In the genomic region with DNA sequence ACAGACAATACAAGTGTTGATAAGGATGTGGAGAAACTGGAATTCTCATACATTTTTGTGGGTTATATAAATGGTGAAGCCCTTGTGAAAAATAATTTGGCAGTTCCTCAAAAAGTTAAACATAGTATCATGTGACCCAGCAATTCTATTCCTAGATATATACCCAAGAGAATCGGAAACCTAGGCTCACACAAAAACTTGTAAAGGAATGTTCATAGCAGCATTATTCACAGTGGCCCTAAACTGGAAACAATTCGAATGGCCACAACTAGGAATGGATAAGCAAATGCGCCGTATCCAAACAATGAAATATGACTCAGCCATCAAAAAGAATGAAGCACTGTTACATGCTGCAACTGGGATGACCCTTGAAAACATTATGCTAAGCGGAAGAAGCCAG, we compare ENCODE assay signal across 1 cellular context.
TF ChIP-seq lines count a peak whose summit lies in the region.

No MANE protein-coding gene starts in this region.

TF ChIP-seq in K562, 482 proteins besides CTCF, POLR2A, EP300 and RAD21:
- TF ChIP-seq BHLHE40 (IDR thresholded peaks at IDR 0.05; ENCODE audit: low read length) (no peak), SRF (CRISPR knock-in tag; IDR thresholded peaks at IDR 0.05) (no peak), TAL1 (IDR thresholded peaks at IDR 0.05) (no peak), NCOA4 (IDR thresholded peaks at IDR 0.05; ENCODE audit: partially characterized antibody) (no peak), ZBTB8A (IDR thresholded peaks at IDR 0.05; ENCODE audit: partially characterized antibody) (no peak), PCBP2 (IDR thresholded peaks at IDR 0.05; ENCODE audit: low read depth, low read length, poor library complexity, severe bottlenecking) (no peak), KLF13 (tag; IDR thresholded peaks at IDR 0.05; ENCODE audit: borderline replicate concordance, low read depth) (no peak)
- TF ChIP-seq, protein P1, sequence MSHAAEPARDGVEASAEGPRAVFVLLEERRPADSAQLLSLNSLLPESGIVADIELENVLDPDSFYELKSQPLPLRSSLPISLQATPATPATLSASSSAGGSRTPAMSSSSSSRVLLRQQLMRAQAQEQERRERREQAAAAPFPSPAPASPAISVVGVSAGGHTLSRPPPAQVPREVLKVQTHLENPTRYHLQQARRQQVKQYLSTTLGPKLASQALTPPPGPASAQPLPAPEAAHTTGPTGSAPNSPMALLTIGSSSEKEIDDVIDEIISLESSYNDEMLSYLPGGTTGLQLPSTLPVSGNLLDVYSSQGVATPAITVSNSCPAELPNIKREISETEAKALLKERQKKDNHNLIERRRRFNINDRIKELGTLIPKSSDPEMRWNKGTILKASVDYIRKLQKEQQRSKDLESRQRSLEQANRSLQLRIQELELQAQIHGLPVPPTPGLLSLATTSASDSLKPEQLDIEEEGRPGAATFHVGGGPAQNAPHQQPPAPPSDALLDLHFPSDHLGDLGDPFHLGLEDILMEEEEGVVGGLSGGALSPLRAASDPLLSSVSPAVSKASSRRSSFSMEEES (CRISPR knock-in tag; IDR thresholded peaks at IDR 0.05): peak; percentile 70
- TF ChIP-seq, protein P2, sequence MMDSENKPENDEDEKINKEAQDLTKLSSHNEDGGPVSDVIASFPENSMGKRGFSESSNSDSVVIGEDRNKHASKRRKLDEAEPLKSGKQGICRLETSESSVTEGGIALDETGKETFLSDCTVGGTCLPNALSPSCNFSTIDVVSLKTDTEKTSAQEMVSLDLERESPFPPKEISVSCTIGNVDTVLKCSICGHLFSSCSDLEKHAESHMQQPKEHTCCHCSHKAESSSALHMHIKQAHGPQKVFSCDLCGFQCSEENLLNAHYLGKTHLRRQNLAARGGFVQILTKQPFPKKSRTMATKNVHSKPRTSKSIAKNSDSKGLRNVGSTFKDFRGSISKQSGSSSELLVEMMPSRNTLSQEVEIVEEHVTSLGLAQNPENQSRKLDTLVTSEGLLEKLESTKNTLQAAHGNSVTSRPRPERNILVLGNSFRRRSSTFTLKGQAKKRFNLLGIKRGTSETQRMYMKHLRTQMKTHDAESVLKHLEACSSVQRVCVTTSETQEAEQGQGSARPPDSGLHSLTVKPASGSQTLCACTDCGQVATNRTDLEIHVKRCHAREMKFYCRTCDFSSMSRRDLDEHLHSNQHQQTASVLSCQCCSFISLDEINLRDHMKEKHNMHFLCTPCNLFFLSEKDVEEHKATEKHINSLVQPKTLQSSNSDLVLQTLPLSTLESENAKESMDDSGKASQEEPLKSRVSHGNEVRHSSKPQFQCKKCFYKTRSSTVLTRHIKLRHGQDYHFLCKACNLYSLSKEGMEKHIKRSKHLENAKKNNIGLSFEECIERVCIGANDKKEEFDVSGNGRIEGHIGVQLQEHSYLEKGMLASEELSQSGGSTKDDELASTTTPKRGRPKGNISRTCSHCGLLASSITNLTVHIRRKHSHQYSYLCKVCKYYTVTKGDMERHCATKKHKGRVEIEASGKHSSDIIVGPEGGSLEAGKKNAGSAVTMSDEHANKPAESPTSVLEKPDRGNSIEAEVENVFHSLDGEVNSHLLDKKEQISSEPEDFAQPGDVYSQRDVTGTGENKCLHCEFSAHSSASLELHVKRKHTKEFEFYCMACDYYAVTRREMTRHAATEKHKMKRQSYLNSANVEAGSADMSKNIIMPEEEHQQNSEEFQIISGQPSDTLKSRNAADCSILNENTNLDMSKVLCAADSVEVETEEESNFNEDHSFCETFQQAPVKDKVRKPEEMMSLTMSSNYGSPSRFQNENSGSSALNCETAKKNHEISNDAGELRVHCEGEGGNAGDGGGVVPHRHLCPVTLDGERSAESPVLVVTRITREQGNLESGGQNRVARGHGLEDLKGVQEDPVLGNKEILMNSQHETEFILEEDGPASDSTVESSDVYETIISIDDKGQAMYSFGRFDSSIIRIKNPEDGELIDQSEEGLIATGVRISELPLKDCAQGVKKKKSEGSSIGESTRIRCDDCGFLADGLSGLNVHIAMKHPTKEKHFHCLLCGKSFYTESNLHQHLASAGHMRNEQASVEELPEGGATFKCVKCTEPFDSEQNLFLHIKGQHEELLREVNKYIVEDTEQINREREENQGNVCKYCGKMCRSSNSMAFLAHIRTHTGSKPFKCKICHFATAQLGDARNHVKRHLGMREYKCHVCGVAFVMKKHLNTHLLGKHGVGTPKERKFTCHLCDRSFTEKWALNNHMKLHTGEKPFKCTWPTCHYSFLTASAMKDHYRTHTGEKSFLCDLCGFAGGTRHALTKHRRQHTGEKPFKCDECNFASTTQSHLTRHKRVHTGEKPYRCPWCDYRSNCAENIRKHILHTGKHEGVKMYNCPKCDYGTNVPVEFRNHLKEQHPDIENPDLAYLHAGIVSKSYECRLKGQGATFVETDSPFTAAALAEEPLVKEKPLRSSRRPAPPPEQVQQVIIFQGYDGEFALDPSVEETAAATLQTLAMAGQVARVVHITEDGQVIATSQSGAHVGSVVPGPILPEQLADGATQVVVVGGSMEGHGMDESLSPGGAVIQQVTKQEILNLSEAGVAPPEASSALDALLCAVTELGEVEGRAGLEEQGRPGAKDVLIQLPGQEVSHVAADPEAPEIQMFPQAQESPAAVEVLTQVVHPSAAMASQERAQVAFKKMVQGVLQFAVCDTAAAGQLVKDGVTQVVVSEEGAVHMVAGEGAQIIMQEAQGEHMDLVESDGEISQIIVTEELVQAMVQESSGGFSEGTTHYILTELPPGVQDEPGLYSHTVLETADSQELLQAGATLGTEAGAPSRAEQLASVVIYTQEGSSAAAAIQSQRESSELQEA (IDR thresholded peaks at IDR 0.05; ENCODE audit: low read depth): no peak
